In genomic region chr20:11717562-11717961, GRCh38 we compare ENCODE assay signal across 18 cellular contexts.
DNase-seq lines count a peak whose midpoint lies in the region; ATAC-seq, FAIRE-seq and TF ChIP-seq lines count a peak whose summit lies in the region.
"Had no signal": no experiment of that assay in that cellular context is flagged by ENCODE, and none has a peak within 500 bp of the region (broad histone marks: within the 10 kb centered on the region; RNA-seq: fewer than 3 reads in every experiment).

No MANE protein-coding gene starts in this region.

- no peaks in the 10 kb centered on the region for H4K20me1 ChIP-seq in HepG2 (ENCODE audit: insufficient read depth, low read length)
- no peaks in the 10 kb centered on the region for H4K20me1 ChIP-seq in smooth muscle cell (ENCODE audit: low read depth)
- H4K20me1 ChIP-seq: BLaER1 had no signal

- TF ChIP-seq CTCF in A549 (IDR thresholded peaks at IDR 0.05): no peak
- TF ChIP-seq CTCF in HepG2 (CRISPR knock-in tag; IDR thresholded peaks at IDR 0.05): no peak
- no peak for TF ChIP-seq CTCF in smooth muscle cell (IDR thresholded peaks at IDR 0.05; ENCODE audit: borderline replicate concordance, insufficient read depth, poor library complexity, severe bottlenecking)
- no peak for TF ChIP-seq CTCF in Peyer's patch (IDR thresholded peaks at IDR 0.05)

- no peaks in the 10 kb centered on the region for H3K9me3 ChIP-seq in A549
- no peaks in the 10 kb centered on the region for H3K9me3 ChIP-seq in SJSA1 (replicated peaks)
- H3K9me3 ChIP-seq in HepG2 (ENCODE audit: low read length): no peaks in the 10 kb centered on the region
- no peaks in the 10 kb centered on the region for H3K9me3 ChIP-seq in smooth muscle cell (replicated peaks; ENCODE audit: low read depth)
- no peaks in the 10 kb centered on the region for H3K9me3 ChIP-seq in Peyer's patch
- H3K9me3 ChIP-seq: BLaER1 had no signal

- H3K27ac ChIP-seq in A549: no peak overlapping the region
- peak overlapping the region; percentile 96 for H3K27ac ChIP-seq in SJSA1
- H3K27ac ChIP-seq in HepG2 (ENCODE audit: extremely low read length, insufficient read depth, low read length): no peak overlapping the region
- peak overlapping the region; percentile 86 for H3K27ac ChIP-seq in smooth muscle cell (ENCODE audit: low read depth)
- no peak overlapping the region for H3K27ac ChIP-seq in Peyer's patch
- H3K27ac ChIP-seq: 22Rv1, BLaER1 had no signal

- no peak for TF ChIP-seq RAD21 in A549 (conservative IDR thresholded peaks at IDR 0.05 in 1 of 2, IDR thresholded peaks at IDR 0.05 in 1 of 2)
- no peak for TF ChIP-seq RAD21 in HepG2 (CRISPR knock-in tag; IDR thresholded peaks at IDR 0.05)

- TF ChIP-seq POLR2A in A549 (IDR thresholded peaks at IDR 0.05; ENCODE audit: low read length) (no peak), HepG2 (IDR thresholded peaks at IDR 0.05; ENCODE audit: insufficient read depth in 1 of 2, low read depth in 2 of 2, low read length in 2 of 2) (no peak), Peyer's patch (IDR thresholded peaks at IDR 0.05) (no peak)

- H3K9ac ChIP-seq in HepG2 (ENCODE audit: insufficient read depth, low read depth, low read length) (no peak overlapping the region), smooth muscle cell (ENCODE audit: low read depth) (peak overlapping the region; percentile 53)
- H3K9ac ChIP-seq: BLaER1 had no signal

- H3K27me3 ChIP-seq in SJSA1 (replicated peaks) (no peaks in the 10 kb centered on the region), HepG2 (ENCODE audit: control insufficient read depth in 1 of 2, insufficient read depth in 2 of 2, low read length in 2 of 2) (no peaks in the 10 kb centered on the region), smooth muscle cell (ENCODE audit: low read depth) (no peaks in the 10 kb centered on the region), Peyer's patch (no peaks in the 10 kb centered on the region)
- H3K27me3 ChIP-seq: BLaER1 had no signal

- in situ Hi-C loops in HepG2 (cut with HindIII; ENCODE audit: extremely low pct_ligation_motif_present, low pct_unique_long_range_greater_than_20kb): no loop called here

- DNase-seq in A549 (ENCODE audit: low read depth in 1 of 2, low spot score in 1 of 2) (no peak), SJSA1 (ENCODE audit: low read depth in 1 of 2, low spot score in 2 of 2) (no peak), HepG2 (ENCODE audit: low spot score) (no peak), smooth muscle cell (lab: John Stamatoyannopoulos, UW; ENCODE audit: unreplicated experiment) (no peak), GDM1 (lab: John Stamatoyannopoulos, UW) (no peak), NCI-H2107 treated with DMSO at 0.1 percent for 48 hours (lab: John Stamatoyannopoulos, UW; ENCODE audit: unreplicated experiment) (no peak), Peyer's patch (no peak)
- DNase-seq: CD4-positive, alpha-beta memory T cell; DMS153; DMS79; GF-D8; GM23248; H7; KG1 had no signal

- FAIRE-seq in A549 (lab: Jason Lieb, UNC) (no peak), HepG2 (lab: Jason Lieb, UNC) (no peak)
- FAIRE-seq: GM19239, HTR-8/SVneo had no signal

- WGBS in A549 (ENCODE audit: missing lambda C conversion rate): 6% methylated on average over 3 of the region's 3 CpGs
- WGBS in HepG2 (ENCODE audit: low lambda C conversion rate): 2% methylated on average over 3 of the region's 3 CpGs
- WGBS in smooth muscle cell (ENCODE audit: low lambda C conversion rate): 95% methylated on average over 3 of the region's 3 CpGs

- H3K36me3 ChIP-seq in SJSA1: no peaks in the 10 kb centered on the region
- no peaks in the 10 kb centered on the region for H3K36me3 ChIP-seq in HepG2 (replicated peaks in 1 of 2; ENCODE audit: control insufficient read depth in 1 of 2, insufficient read depth in 2 of 2, low read length in 2 of 2)
- no peaks in the 10 kb centered on the region for H3K36me3 ChIP-seq in smooth muscle cell (ENCODE audit: low read depth)
- H3K36me3 ChIP-seq in Peyer's patch: no peaks in the 10 kb centered on the region
- H3K36me3 ChIP-seq: BLaER1 had no signal

- H3K4me1 ChIP-seq in A549 (no peaks in the 10 kb centered on the region), SJSA1 (replicated peaks) (peaks cover 27% of the 10 kb centered on the region), HepG2 (ENCODE audit: insufficient read depth, low read length) (no peaks in the 10 kb centered on the region), smooth muscle cell (ENCODE audit: low read depth) (no peaks in the 10 kb centered on the region), Peyer's patch (no peaks in the 10 kb centered on the region)

- H3F3A ChIP-seq in smooth muscle cell (ENCODE audit: low read depth): no peaks in the 10 kb centered on the region

- POLR2A ChIA-PET in A549 (lab: Yijun Ruan, JAX): no interaction called here
- POLR2A ChIA-PET in HepG2 (lab: Yijun Ruan, JAX): no interaction called here

- intact Hi-C loops in HepG2 (cut with micrococcal nuclease; ENCODE audit: unreplicated experiment): no loop called here

- H2AFZ ChIP-seq in HepG2 (ENCODE audit: low read length) (no peak overlapping the region), smooth muscle cell (ENCODE audit: low read depth) (no peak overlapping the region)
- H2AFZ ChIP-seq: GM23248 had no signal

- ATAC-seq in A549: no peak
- peak; percentile 74 for ATAC-seq in HepG2

- CTCF ChIA-PET in A549 (lab: Yijun Ruan, JAX): interaction anchor here (1.0 kb wide), 1 partner anchor 9 kb away, joined by 3 read pairs; no protein-coding TSS in a partner anchor
- CTCF ChIA-PET in HepG2 (lab: Yijun Ruan, JAX; ENCODE audit: low intra/inter-chr PET ratio, low total read pairs): no interaction called here

- H3K4me2 ChIP-seq in A549 (no peak overlapping the region), HepG2 (ENCODE audit: low read depth, low read length) (no peak overlapping the region), smooth muscle cell (no peak overlapping the region)
- H3K4me2 ChIP-seq: BLaER1 had no signal

- BruUV-seq in HepG2 (replicated peaks; lab: Mats Ljungman, UMichigan): no TSS peak

- H3K4me3 ChIP-seq in A549 (no peak overlapping the region), SJSA1 (no peak overlapping the region), HepG2 (replicated peaks in 1 of 3; ENCODE audit: insufficient read depth in 1 of 3, low read depth in 2 of 3, low read length in 3 of 3) (no peak overlapping the region), smooth muscle cell (no peak overlapping the region), Peyer's patch (no peak overlapping the region)
- H3K4me3 ChIP-seq: BLaER1, GM23248 had no signal

- TF ChIP-seq EP300 in A549 (IDR thresholded peaks at IDR 0.05): no peak
- TF ChIP-seq EP300 in HepG2 (IDR thresholded peaks at IDR 0.05; ENCODE audit: low read depth in 2 of 2, low read length in 2 of 2): no peak
- no peak for TF ChIP-seq EP300 in HepG2 (CRISPR knock-in tag; IDR thresholded peaks at IDR 0.05; ENCODE audit: borderline replicate concordance)

- H3K79me2 ChIP-seq in HepG2 (ENCODE audit: insufficient read depth, low read length) (no peaks in the 10 kb centered on the region), smooth muscle cell (ENCODE audit: low read depth) (no peaks in the 10 kb centered on the region)

TF ChIP-seq in A549, 52 proteins besides CTCF, POLR2A, EP300 and RAD21:
- peak; percentile 4 for TF ChIP-seq MAFK (IDR thresholded peaks at IDR 0.05; ENCODE audit: partially characterized antibody)
- no peak for TF ChIP-seq ZC3H11A (IDR thresholded peaks at IDR 0.05)

TF ChIP-seq in HepG2, 621 proteins besides CTCF, POLR2A, EP300 and RAD21:
- no peak for TF ChIP-seq NFKB2 (CRISPR knock-in tag; IDR thresholded peaks at IDR 0.05; ENCODE audit: borderline replicate concordance)
- peak; percentile 13; the same call in 1 of the 2 replicates for TF ChIP-seq MAFF (IDR thresholded peaks at IDR 0.05; ENCODE audit: low read depth, low read length)
- 0 out of 2 replicates have a peak, but pooled peaks have one; percentile 31 for TF ChIP-seq RARA (CRISPR knock-in tag; IDR thresholded peaks at IDR 0.05)
- TF ChIP-seq MAFK (conservative IDR thresholded peaks at IDR 0.05 in 1 of 2, IDR thresholded peaks at IDR 0.05 in 1 of 2; ENCODE audit: low read length in 2 of 2): peak in 1 of 2 experiments; percentile 65; a peak in 2 of 4 replicates

Comparison
In these comparisons a context has a peak if more than half of its experiments do, and no peak if none do; other contexts are left out.
1. H3K27ac ChIP-seq: peak in SJSA1 (single experiment) and smooth muscle cell (single experiment); none in A549 (0 of 2), HepG2 (single experiment) and Peyer's patch (0 of 4).